ENCODE assay signal across 14 cellular contexts in the genomic region with DNA sequence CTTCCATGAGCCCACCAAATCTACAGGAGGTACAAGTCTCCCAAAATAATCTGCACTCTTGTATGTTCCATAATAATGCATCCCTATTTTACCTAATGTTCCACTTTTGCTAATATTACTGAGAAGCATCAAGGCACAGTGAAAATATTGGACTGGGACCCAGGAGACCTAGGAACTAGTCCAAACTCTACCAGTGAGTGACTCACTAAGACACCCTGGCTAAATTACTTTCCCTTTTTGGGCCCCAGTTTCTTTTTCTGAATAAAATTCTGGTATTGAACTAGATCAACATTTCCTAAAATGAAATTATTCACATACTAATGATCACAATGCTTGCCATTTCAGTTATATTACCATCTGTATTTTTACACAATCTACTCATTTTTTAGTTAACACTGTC.
"Had no signal": no experiment of that assay in that cellular context is flagged by ENCODE, and none has a peak within 500 bp of the region (broad histone marks: within the 10 kb centered on the region; RNA-seq: fewer than 3 reads in every experiment).

No MANE protein-coding gene starts in this region.

- H3K27me3 Mint-ChIP-seq: T-cell had no signal

- H3K9me3 ChIP-seq: psoas muscle, spleen had no signal

- H3K4me3 ChIP-seq: psoas muscle, SK-N-MC, spleen had no signal

- H3K4me3 Mint-ChIP-seq: nephron, T-cell had no signal

- H3K9me3 Mint-ChIP-seq: activated T-cell treated with anti-CD3 and anti-CD28 coated beads, Interleukin-2, amount 50 U/mL, for 72 hours; nephron; T-cell had no signal

- H3K27me3 ChIP-seq: brain microvascular endothelial cell, spleen had no signal

- H3K27ac ChIP-seq: brain microvascular endothelial cell, psoas muscle, SK-N-MC, spleen had no signal

- H3K36me3 ChIP-seq: brain microvascular endothelial cell had no signal

- DNase-seq: activated CD4-positive, alpha-beta T cell treated with anti-CD3 and anti-CD28 coated beads, Interleukin-2, amount 50 U/mL, for 1 hour; activated T-cell treated with anti-CD3 and anti-CD28 coated beads, Interleukin-2, amount 50 U/mL, for 72 hours; brain microvascular endothelial cell; dermis blood vessel endothelial cell; left colon; occipital lobe; psoas muscle; spleen; stimulated activated CD4-positive, alpha-beta T cell treated with anti-CD3 and anti-CD28 coated beads, Interleukin-1b, Interleukin-23, amount 100 ng/mL, for 48 hours; stimulated activated naive CD4-positive, alpha-beta T cell; T-cell had no signal

- H3K4me1 Mint-ChIP-seq: nephron had no signal

- ATAC-seq: left colon, psoas muscle, sciatic nerve, T-cell had no signal

- H3K4me1 ChIP-seq: psoas muscle had no signal
